9 cellular contexts compared by ENCODE assay signal in the genomic region with DNA sequence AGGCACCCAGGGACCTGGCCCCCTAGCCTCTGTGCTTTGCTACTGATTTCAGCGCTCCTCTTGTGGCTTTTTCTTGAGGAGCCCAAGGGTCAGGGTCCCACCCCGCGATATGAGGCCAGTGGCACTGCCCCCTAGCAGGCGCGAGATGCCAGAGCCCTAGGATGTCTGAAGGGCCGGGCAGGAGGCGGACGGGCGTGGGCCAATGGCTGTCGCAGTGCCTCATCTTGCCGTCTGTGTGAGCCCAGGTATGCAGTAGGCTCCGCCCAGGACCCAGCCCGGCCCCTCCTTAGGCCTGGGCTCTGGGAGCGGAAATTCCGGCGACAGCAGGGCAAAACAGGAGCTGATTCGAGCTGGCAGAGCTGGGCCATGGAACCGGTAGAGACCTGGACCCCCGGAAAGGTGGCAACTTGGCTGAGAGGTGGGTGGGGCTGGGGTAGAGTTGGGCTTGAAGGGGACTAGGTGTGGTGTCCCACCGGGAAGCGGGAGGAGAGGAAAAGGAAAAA. TPM values are rescaled to one million over a fixed set of nuclear protein-coding genes. Genes with fewer than 3 reads are reported as not detected.
DNase-seq lines count a peak whose midpoint lies in the region; ATAC-seq and TF ChIP-seq lines count a peak whose summit lies in the region.
"Had no signal": no experiment of that assay in that cellular context is flagged by ENCODE, and none has a peak within 500 bp of the region (broad histone marks: within the 10 kb centered on the region; RNA-seq: fewer than 3 reads in every experiment).

A gene with protein sequence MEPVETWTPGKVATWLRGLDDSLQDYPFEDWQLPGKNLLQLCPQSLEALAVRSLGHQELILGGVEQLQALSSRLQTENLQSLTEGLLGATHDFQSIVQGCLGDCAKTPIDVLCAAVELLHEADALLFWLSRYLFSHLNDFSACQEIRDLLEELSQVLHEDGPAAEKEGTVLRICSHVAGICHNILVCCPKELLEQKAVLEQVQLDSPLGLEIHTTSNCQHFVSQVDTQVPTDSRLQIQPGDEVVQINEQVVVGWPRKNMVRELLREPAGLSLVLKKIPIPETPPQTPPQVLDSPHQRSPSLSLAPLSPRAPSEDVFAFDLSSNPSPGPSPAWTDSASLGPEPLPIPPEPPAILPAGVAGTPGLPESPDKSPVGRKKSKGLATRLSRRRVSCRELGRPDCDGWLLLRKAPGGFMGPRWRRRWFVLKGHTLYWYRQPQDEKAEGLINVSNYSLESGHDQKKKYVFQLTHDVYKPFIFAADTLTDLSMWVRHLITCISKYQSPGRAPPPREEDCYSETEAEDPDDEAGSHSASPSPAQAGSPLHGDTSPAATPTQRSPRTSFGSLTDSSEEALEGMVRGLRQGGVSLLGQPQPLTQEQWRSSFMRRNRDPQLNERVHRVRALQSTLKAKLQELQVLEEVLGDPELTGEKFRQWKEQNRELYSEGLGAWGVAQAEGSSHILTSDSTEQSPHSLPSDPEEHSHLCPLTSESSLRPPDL (plus strand): TSS at position 310 of the 503 bp plus-strand sequence. CDS start 57 bp downstream, at position 367.

- H3K36me3 Mint-ChIP-seq in progenitor cell of endocrine pancreas (ENCODE audit: insufficient read depth), result peaks cover 1% of the 10 kb centered on the region

- H3K27ac ChIP-seq in HEK293 (ENCODE audit: extremely low read depth, low read depth, low read length) (no peak within 1 kb of the TSS), esophagus (ENCODE audit: low read depth in 2 of 2, low read length in 1 of 2) (peak within 1 kb of the TSS; percentile 77 to 91), ascending aorta (no peak within 1 kb of the TSS)

- intact Hi-C loops in ascending aorta (cut with DNase I), result no loop called here

- H3K4me3 Mint-ChIP-seq in progenitor cell of endocrine pancreas (ENCODE audit: low read depth), result peak within 1 kb of the TSS; percentile 79

- WGBS in esophagus, 2 donors, result 30 to 31% methylated on average over 21 of the region's 21 CpGs

- TF ChIP-seq CTCF in HEK293 (tag by site-specific recombination; IDR thresholded peaks at IDR 0.05), result no peak
- TF ChIP-seq CTCF in progenitor cell of endocrine pancreas (IDR thresholded peaks at IDR 0.05; ENCODE audit: unreplicated experiment), result peak; percentile 51
- TF ChIP-seq CTCF in GM13977 (IDR thresholded peaks at IDR 0.05; ENCODE audit: extremely low read depth, insufficient read depth, missing control alignments), result no peak
- no peak for TF ChIP-seq CTCF in ascending aorta (IDR thresholded peaks at IDR 0.05)

- H3K4me1 ChIP-seq in HEK293 (ENCODE audit: control insufficient read depth, insufficient read depth, low read length), result no peaks in the 10 kb centered on the region
- H3K4me1 ChIP-seq in esophagus (ENCODE audit: control insufficient read depth in 2 of 2, insufficient read depth in 2 of 2, low read length in 1 of 2), result peaks cover 4 to 7% of the 10 kb centered on the region in 2 donors
- no peaks in the 10 kb centered on the region for H3K4me1 ChIP-seq in ascending aorta

- CTCF ChIA-PET in HEK293 (lab: Yijun Ruan, JAX), result no interaction called here

- H3K27me3 ChIP-seq in esophagus (ENCODE audit: control insufficient read depth in 1 of 2, insufficient read depth in 2 of 2, low read length in 2 of 2), result no peaks in the 10 kb centered on the region
- H3K27me3 ChIP-seq in ascending aorta, result no peaks in the 10 kb centered on the region

- peak; percentile 82 for DNase-seq in NCI-H510A treated with DMSO at 0.1 percent for 48 hours (lab: John Stamatoyannopoulos, UW)
- peak; percentile 72 for DNase-seq in progenitor cell of endocrine pancreas (ENCODE audit: low spot score, unreplicated experiment)
- DNase-seq in GM13977 (ENCODE audit: low spot score), result no peak
- DNase-seq in NCI-H1105 treated with DMSO at 0.1 percent for 48 hours (lab: John Stamatoyannopoulos, UW), result no peak
- DNase-seq in ascending aorta (ENCODE audit: low spot score in 2 of 2), result no peak
- DNase-seq: naive thymus-derived CD8-positive, alpha-beta T cell had no signal

- in situ Hi-C loops in GM13977 (cut with MboI; ENCODE audit: low pct_unique_long_range_greater_than_20kb, low sequenced_read_pairs, unreplicated experiment), result no loop called here

- H3K4me3 ChIP-seq in HEK293 (ENCODE audit: low read depth, low read length) (no peak within 1 kb of the TSS), esophagus (ENCODE audit: low read depth in 1 of 2, low read length in 2 of 2) (peak within 1 kb of the TSS; percentile 51 to 58), ascending aorta (no peak within 1 kb of the TSS)

- no peak for ATAC-seq in GM21723 (IDR thresholded peaks at IDR 0.05; ENCODE audit: unreplicated experiment)

- H3K36me3 ChIP-seq in HEK293 (ENCODE audit: control insufficient read depth in 2 of 2, insufficient read depth in 1 of 2, low read length in 2 of 2) (no peaks in the 10 kb centered on the region), esophagus (ENCODE audit: control insufficient read depth in 2 of 2, insufficient read depth in 2 of 2, low read length in 1 of 2) (peaks cover 0 to 6% of the 10 kb centered on the region in 2 donors), ascending aorta (no peaks in the 10 kb centered on the region)

- H3K27ac Mint-ChIP-seq in progenitor cell of endocrine pancreas, result peak within 1 kb of the TSS; percentile 98

- H3K4me1 Mint-ChIP-seq in progenitor cell of endocrine pancreas (ENCODE audit: low read depth), result peaks cover 8% of the 10 kb centered on the region

- no peaks in the 10 kb centered on the region for H3K9me3 Mint-ChIP-seq in progenitor cell of endocrine pancreas (ENCODE audit: low read depth)
- H3K9me3 Mint-ChIP-seq: naive thymus-derived CD8-positive, alpha-beta T cell had no signal

- POLR2A ChIA-PET in HEK293 (lab: Yijun Ruan, JAX), result no interaction called here

- H3K9me3 ChIP-seq in HEK293 (ENCODE audit: control insufficient read depth, insufficient read depth, low read depth, low read length) (no peaks in the 10 kb centered on the region), esophagus (ENCODE audit: control insufficient read depth in 2 of 2, insufficient read depth in 1 of 2, low read depth in 1 of 2, low read length in 1 of 2) (no peaks in the 10 kb centered on the region), ascending aorta (no peaks in the 10 kb centered on the region)

- H3K27me3 Mint-ChIP-seq in progenitor cell of endocrine pancreas, result no peaks in the 10 kb centered on the region
- H3K27me3 Mint-ChIP-seq: naive thymus-derived CD8-positive, alpha-beta T cell had no signal

TF ChIP-seq in HEK293, 187 proteins besides CTCF, POLR2A, EP300 and RAD21:
- TF ChIP-seq KLF1 (tag by site-specific recombination; IDR thresholded peaks at IDR 0.05), result peak; percentile 71
- no peak for TF ChIP-seq ZNF623 (tag by site-specific recombination; IDR thresholded peaks at IDR 0.05)

RNA-seq across cellular contexts. Expression of the gene that starts here (rescaled TPM):
- polyA plus RNA-seq in esophagus, result 10 to 100 TPM; 18.7 to 31.9 TPM
- total RNA-seq in progenitor cell of endocrine pancreas (52.0 and 52.1 TPM in 2 replicates), ascending aorta (not detected)

Comparison
In these comparisons a context has a peak if more than half of its experiments do, and no peak if none do; other contexts are left out.
1. RNA of the gene that starts here (total RNA-seq): 52.0 to 52.1 TPM in progenitor cell of endocrine pancreas; not detected in ascending aorta (single experiment); every median in the first group is over 10 times any median in the second.
2. H3K27ac ChIP-seq: peak in esophagus (2 of 2); none in HEK293 (single experiment) and ascending aorta (0 of 2).
3. H3K4me3 ChIP-seq: peak in esophagus (2 of 2); none in HEK293 (single experiment) and ascending aorta (0 of 2).
4. DNase-seq: peak in NCI-H510A treated with DMSO at 0.1 percent for 48 hours (single experiment) and progenitor cell of endocrine pancreas (single experiment); none in GM13977 (single experiment), NCI-H1105 treated with DMSO at 0.1 percent for 48 hours (single experiment) and ascending aorta (0 of 2).